1 cellular context compared by ENCODE assay signal in the genomic region with DNA sequence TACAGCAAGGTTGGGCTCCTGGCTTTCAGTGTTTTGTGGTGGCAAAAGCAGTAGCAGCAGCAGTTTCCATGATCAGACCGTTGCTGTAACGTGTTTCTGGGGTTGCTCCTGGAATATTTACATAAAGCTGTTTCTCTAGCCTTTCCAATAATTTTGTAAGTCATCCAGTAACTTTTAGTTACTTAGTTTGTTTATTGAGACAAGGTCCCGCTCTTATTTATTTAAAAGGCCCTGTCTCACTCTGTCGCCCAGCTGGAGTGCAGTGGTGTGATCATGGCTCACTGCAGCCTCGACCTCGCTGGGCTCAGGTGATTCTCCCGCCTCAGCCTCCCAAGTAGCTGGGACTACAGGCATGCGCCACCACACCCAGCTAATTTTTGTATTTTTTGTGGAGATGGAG.
TF ChIP-seq lines count a peak whose summit lies in the region.

No MANE protein-coding gene starts in this region.

TF ChIP-seq in HepG2, 621 proteins besides CTCF, POLR2A, EP300 and RAD21 (continues in another document):
- TF ChIP-seq, protein P1, sequence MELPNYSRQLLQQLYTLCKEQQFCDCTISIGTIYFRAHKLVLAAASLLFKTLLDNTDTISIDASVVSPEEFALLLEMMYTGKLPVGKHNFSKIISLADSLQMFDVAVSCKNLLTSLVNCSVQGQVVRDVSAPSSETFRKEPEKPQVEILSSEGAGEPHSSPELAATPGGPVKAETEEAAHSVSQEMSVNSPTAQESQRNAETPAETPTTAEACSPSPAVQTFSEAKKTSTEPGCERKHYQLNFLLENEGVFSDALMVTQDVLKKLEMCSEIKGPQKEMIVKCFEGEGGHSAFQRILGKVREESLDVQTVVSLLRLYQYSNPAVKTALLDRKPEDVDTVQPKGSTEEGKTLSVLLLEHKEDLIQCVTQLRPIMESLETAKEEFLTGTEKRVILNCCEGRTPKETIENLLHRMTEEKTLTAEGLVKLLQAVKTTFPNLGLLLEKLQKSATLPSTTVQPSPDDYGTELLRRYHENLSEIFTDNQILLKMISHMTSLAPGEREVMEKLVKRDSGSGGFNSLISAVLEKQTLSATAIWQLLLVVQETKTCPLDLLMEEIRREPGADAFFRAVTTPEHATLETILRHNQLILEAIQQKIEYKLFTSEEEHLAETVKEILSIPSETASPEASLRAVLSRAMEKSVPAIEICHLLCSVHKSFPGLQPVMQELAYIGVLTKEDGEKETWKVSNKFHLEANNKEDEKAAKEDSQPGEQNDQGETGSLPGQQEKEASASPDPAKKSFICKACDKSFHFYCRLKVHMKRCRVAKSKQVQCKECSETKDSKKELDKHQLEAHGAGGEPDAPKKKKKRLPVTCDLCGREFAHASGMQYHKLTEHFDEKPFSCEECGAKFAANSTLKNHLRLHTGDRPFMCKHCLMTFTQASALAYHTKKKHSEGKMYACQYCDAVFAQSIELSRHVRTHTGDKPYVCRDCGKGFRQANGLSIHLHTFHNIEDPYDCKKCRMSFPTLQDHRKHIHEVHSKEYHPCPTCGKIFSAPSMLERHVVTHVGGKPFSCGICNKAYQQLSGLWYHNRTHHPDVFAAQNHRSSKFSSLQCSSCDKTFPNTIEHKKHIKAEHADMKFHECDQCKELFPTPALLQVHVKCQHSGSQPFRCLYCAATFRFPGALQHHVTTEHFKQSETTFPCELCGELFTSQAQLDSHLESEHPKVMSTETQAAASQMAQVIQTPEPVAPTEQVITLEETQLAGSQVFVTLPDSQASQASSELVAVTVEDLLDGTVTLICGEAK (IDR thresholded peaks at IDR 0.05), result no peak
- TF ChIP-seq, protein P1 (CRISPR knock-in tag; IDR thresholded peaks at IDR 0.05), result 0 out of 2 replicates have a peak, but pooled peaks have one; percentile 18
- TF ChIP-seq RARA (CRISPR knock-in tag; IDR thresholded peaks at IDR 0.05), result 0 out of 2 replicates have a peak, but pooled peaks have one; percentile 31
- TF ChIP-seq, protein P2, sequence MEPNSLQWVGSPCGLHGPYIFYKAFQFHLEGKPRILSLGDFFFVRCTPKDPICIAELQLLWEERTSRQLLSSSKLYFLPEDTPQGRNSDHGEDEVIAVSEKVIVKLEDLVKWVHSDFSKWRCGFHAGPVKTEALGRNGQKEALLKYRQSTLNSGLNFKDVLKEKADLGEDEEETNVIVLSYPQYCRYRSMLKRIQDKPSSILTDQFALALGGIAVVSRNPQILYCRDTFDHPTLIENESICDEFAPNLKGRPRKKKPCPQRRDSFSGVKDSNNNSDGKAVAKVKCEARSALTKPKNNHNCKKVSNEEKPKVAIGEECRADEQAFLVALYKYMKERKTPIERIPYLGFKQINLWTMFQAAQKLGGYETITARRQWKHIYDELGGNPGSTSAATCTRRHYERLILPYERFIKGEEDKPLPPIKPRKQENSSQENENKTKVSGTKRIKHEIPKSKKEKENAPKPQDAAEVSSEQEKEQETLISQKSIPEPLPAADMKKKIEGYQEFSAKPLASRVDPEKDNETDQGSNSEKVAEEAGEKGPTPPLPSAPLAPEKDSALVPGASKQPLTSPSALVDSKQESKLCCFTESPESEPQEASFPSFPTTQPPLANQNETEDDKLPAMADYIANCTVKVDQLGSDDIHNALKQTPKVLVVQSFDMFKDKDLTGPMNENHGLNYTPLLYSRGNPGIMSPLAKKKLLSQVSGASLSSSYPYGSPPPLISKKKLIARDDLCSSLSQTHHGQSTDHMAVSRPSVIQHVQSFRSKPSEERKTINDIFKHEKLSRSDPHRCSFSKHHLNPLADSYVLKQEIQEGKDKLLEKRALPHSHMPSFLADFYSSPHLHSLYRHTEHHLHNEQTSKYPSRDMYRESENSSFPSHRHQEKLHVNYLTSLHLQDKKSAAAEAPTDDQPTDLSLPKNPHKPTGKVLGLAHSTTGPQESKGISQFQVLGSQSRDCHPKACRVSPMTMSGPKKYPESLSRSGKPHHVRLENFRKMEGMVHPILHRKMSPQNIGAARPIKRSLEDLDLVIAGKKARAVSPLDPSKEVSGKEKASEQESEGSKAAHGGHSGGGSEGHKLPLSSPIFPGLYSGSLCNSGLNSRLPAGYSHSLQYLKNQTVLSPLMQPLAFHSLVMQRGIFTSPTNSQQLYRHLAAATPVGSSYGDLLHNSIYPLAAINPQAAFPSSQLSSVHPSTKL (CRISPR knock-in tag; IDR thresholded peaks at IDR 0.05), result peak; percentile 20; the same call in 1 of the 2 replicates
- no peak for TF ChIP-seq ZNF260 (CRISPR knock-in tag; IDR thresholded peaks at IDR 0.05; ENCODE audit: borderline replicate concordance, low read depth)
- TF ChIP-seq ZZZ3 (CRISPR knock-in tag; IDR thresholded peaks at IDR 0.05; ENCODE audit: borderline replicate concordance), result no peak
- TF ChIP-seq, protein P3, sequence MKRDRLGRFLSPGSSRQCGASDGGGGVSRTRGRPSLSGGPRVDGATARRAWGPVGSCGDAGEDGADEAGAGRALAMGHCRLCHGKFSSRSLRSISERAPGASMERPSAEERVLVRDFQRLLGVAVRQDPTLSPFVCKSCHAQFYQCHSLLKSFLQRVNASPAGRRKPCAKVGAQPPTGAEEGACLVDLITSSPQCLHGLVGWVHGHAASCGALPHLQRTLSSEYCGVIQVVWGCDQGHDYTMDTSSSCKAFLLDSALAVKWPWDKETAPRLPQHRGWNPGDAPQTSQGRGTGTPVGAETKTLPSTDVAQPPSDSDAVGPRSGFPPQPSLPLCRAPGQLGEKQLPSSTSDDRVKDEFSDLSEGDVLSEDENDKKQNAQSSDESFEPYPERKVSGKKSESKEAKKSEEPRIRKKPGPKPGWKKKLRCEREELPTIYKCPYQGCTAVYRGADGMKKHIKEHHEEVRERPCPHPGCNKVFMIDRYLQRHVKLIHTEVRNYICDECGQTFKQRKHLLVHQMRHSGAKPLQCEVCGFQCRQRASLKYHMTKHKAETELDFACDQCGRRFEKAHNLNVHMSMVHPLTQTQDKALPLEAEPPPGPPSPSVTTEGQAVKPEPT (CRISPR knock-in tag; IDR thresholded peaks at IDR 0.05; ENCODE audit: low read depth), result no peak
- peak; percentile 34 for TF ChIP-seq SKI (IDR thresholded peaks at IDR 0.05; ENCODE audit: partially characterized antibody)
- TF ChIP-seq SALL1 (CRISPR knock-in tag; IDR thresholded peaks at IDR 0.05), result peak; percentile 43; the same call in 1 of the 2 replicates
- TF ChIP-seq ZNF570 (CRISPR knock-in tag; IDR thresholded peaks at IDR 0.05; ENCODE audit: borderline replicate concordance), result no peak
- no peak for TF ChIP-seq FOSL1 (CRISPR knock-in tag; IDR thresholded peaks at IDR 0.05; ENCODE audit: borderline replicate concordance)
- TF ChIP-seq ZMYM3 (CRISPR knock-in tag; IDR thresholded peaks at IDR 0.05), result peak; percentile 78
- TF ChIP-seq TRIM24 (CRISPR knock-in tag; IDR thresholded peaks at IDR 0.05), result no peak
- TF ChIP-seq ZNF264 (CRISPR knock-in tag; IDR thresholded peaks at IDR 0.05), result no peak
- TF ChIP-seq ZNF329 (CRISPR knock-in tag; IDR thresholded peaks at IDR 0.05; ENCODE audit: low read depth), result no peak
- TF ChIP-seq ARNT2 (CRISPR knock-in tag; IDR thresholded peaks at IDR 0.05; ENCODE audit: low read depth), result no peak
- TF ChIP-seq, protein P4, sequence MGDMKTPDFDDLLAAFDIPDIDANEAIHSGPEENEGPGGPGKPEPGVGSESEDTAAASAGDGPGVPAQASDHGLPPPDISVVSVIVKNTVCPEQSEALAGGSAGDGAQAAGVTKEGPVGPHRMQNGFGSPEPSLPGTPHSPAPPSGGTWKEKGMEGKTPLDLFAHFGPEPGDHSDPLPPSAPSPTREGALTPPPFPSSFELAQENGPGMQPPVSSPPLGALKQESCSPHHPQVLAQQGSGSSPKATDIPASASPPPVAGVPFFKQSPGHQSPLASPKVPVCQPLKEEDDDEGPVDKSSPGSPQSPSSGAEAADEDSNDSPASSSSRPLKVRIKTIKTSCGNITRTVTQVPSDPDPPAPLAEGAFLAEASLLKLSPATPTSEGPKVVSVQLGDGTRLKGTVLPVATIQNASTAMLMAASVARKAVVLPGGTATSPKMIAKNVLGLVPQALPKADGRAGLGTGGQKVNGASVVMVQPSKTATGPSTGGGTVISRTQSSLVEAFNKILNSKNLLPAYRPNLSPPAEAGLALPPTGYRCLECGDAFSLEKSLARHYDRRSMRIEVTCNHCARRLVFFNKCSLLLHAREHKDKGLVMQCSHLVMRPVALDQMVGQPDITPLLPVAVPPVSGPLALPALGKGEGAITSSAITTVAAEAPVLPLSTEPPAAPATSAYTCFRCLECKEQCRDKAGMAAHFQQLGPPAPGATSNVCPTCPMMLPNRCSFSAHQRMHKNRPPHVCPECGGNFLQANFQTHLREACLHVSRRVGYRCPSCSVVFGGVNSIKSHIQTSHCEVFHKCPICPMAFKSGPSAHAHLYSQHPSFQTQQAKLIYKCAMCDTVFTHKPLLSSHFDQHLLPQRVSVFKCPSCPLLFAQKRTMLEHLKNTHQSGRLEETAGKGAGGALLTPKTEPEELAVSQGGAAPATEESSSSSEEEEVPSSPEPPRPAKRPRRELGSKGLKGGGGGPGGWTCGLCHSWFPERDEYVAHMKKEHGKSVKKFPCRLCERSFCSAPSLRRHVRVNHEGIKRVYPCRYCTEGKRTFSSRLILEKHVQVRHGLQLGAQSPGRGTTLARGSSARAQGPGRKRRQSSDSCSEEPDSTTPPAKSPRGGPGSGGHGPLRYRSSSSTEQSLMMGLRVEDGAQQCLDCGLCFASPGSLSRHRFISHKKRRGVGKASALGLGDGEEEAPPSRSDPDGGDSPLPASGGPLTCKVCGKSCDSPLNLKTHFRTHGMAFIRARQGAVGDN (CRISPR knock-in tag; IDR thresholded peaks at IDR 0.05), result peak; percentile 25; the same call in 1 of the 2 replicates
- no peak for TF ChIP-seq SP140L (CRISPR knock-in tag; IDR thresholded peaks at IDR 0.05; ENCODE audit: borderline replicate concordance)
- no peak for TF ChIP-seq ZNF768 (CRISPR knock-in tag; IDR thresholded peaks at IDR 0.05)
- TF ChIP-seq, protein P5, sequence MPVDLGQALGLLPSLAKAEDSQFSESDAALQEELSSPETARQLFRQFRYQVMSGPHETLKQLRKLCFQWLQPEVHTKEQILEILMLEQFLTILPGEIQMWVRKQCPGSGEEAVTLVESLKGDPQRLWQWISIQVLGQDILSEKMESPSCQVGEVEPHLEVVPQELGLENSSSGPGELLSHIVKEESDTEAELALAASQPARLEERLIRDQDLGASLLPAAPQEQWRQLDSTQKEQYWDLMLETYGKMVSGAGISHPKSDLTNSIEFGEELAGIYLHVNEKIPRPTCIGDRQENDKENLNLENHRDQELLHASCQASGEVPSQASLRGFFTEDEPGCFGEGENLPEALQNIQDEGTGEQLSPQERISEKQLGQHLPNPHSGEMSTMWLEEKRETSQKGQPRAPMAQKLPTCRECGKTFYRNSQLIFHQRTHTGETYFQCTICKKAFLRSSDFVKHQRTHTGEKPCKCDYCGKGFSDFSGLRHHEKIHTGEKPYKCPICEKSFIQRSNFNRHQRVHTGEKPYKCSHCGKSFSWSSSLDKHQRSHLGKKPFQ (CRISPR knock-in tag; IDR thresholded peaks at IDR 0.05; ENCODE audit: insufficient replicate concordance), result peak; percentile 48
- no peak for TF ChIP-seq ZNF747 (CRISPR knock-in tag; IDR thresholded peaks at IDR 0.05; ENCODE audit: borderline replicate concordance)
- no peak for TF ChIP-seq ZNF569 (CRISPR knock-in tag; IDR thresholded peaks at IDR 0.05; ENCODE audit: borderline replicate concordance)
- TF ChIP-seq REL (CRISPR knock-in tag; conservative IDR thresholded peaks at IDR 0.05), result no peak
- no peak for TF ChIP-seq ZNF207 (IDR thresholded peaks at IDR 0.05; ENCODE audit: borderline replicate concordance)
- no peak for TF ChIP-seq ZBTB7B (CRISPR knock-in tag; IDR thresholded peaks at IDR 0.05)
- no peak for TF ChIP-seq ZNF253 (CRISPR knock-in tag; IDR thresholded peaks at IDR 0.05; ENCODE audit: borderline replicate concordance)
- no peak for TF ChIP-seq HMG20B (CRISPR knock-in tag; conservative IDR thresholded peaks at IDR 0.05)
- TF ChIP-seq, protein P6, sequence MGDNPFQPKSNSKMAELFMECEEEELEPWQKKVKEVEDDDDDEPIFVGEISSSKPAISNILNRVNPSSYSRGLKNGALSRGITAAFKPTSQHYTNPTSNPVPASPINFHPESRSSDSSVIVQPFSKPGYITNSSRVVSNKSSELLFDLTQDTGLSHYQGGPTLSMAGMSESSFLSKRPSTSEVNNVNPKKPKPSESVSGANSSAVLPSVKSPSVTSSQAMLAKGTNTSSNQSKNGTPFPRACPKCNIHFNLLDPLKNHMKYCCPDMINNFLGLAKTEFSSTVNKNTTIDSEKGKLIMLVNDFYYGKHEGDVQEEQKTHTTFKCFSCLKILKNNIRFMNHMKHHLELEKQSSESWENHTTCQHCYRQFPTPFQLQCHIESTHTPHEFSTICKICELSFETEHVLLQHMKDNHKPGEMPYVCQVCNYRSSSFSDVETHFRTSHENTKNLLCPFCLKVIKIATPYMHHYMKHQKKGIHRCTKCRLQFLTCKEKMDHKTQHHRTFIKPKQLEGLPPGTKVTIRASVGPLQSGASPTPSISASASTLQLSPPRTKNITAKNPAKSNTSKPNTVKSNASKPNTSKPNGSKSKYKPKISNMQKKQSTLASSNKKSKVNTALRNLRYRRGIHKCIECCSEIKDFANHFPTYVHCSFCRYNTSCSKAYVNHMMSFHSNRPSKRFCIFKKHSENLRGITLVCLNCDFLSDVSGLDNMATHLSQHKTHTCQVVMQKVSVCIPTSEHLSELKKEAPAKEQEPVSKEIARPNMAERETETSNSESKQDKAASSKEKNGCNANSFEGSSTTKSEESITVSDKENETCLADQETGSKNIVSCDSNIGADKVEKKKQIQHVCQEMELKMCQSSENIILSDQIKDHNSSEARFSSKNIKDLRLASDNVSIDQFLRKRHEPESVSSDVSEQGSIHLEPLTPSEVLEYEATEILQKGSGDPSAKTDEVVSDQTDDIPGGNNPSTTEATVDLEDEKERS (CRISPR knock-in tag; IDR thresholded peaks at IDR 0.05), result no peak
- no peak for TF ChIP-seq ZNF777 (CRISPR knock-in tag; IDR thresholded peaks at IDR 0.05)
- no peak for TF ChIP-seq SOX6 (IDR thresholded peaks at IDR 0.05)
- TF ChIP-seq SOX6 (CRISPR knock-in tag; IDR thresholded peaks at IDR 0.05), result 0 out of 2 replicates have a peak, but pooled peaks have one; percentile 14
- no peak for TF ChIP-seq NFE2 (CRISPR knock-in tag; IDR thresholded peaks at IDR 0.05)
- no peak for TF ChIP-seq ZBTB7A (CRISPR knock-in tag; IDR thresholded peaks at IDR 0.05)
